In genomic region chr4:173317003-173317402, GRCh38 we compare ENCODE assay signal across 10 cellular contexts. TPM values are rescaled to one million over a fixed set of nuclear protein-coding genes. Genes with fewer than 3 reads are reported as not detected.
DNase-seq lines count a peak whose midpoint lies in the region; ATAC-seq and TF ChIP-seq lines count a peak whose summit lies in the region.
"Had no signal": no experiment of that assay in that cellular context is flagged by ENCODE, and none has a peak within 500 bp of the region (broad histone marks: within the 10 kb centered on the region; RNA-seq: fewer than 3 reads in every experiment).

No MANE protein-coding gene starts in this region.

- H3K4me3 ChIP-seq in naive thymus-derived CD4-positive, alpha-beta T cell (ENCODE audit: low read length), result no peak overlapping the region

- peaks cover 0 to 15% (median 7%) of the 10 kb centered on the region in 3 experiments for H3K36me3 ChIP-seq in naive thymus-derived CD4-positive, alpha-beta T cell (ENCODE audit: control insufficient read depth in 2 of 3, insufficient read depth in 3 of 3, low read length in 3 of 3)

- H3K27me3 ChIP-seq in naive thymus-derived CD4-positive, alpha-beta T cell (ENCODE audit: control insufficient read depth in 2 of 2, insufficient read depth in 2 of 2, low read length in 2 of 2), result no peaks in the 10 kb centered on the region

- no peak overlapping the region for H3K27ac Mint-ChIP-seq in activated naive CD8-positive, alpha-beta T cell treated with anti-CD3 and anti-CD28 coated beads, Interleukin-2, amount 50 U/mL, for 24 hours
- H3K27ac Mint-ChIP-seq in activated naive CD8-positive, alpha-beta T cell treated with anti-CD3 and anti-CD28 coated beads for 36 hours, result no peak overlapping the region
- H3K27ac Mint-ChIP-seq in activated CD8-positive, alpha-beta T cell treated with anti-CD3 and anti-CD28 coated beads for 36 hours, result no peak overlapping the region
- no peak overlapping the region for H3K27ac Mint-ChIP-seq in stimulated activated naive B cell treated with anti-CD40 and anti-IgM and Interleukin-4, amounts not matched to agents 10 μg/mL and 1 μg/mL and 100 μg/mL, for 72 hours
- no peak overlapping the region for H3K27ac Mint-ChIP-seq in naive thymus-derived CD4-positive, alpha-beta T cell
- H3K27ac Mint-ChIP-seq: CD4-positive, CD25-positive, alpha-beta regulatory T cell had no signal

- DNase-seq in activated naive CD8-positive, alpha-beta T cell treated with anti-CD3 and anti-CD28 coated beads, Interleukin-2, amount 50 U/mL, for 24 hours, result no peak
- DNase-seq in activated naive CD8-positive, alpha-beta T cell treated with anti-CD3 and anti-CD28 coated beads for 36 hours, result no peak
- peak; percentile 12 for DNase-seq in activated CD8-positive, alpha-beta T cell treated with anti-CD3 and anti-CD28 coated beads for 36 hours
- DNase-seq in stimulated activated naive B cell treated with anti-CD40 and anti-IgM and Interleukin-4, amounts not matched to agents 10 μg/mL and 1 μg/mL and 100 μg/mL, for 72 hours, result no peak
- no peak for DNase-seq in omental fat pad (ENCODE audit: low spot score)
- no peak for DNase-seq in middle frontal gyrus (ENCODE audit: extremely low spot score, low spot score)
- DNase-seq in naive thymus-derived CD4-positive, alpha-beta T cell, result no peak
- DNase-seq: CD4-positive, CD25-positive, alpha-beta regulatory T cell; NCI-H1105 had no signal

- TF ChIP-seq CTCF in activated CD8-positive, alpha-beta T cell treated with anti-CD3 and anti-CD28 coated beads for 36 hours (IDR thresholded peaks at IDR 0.05), result no peak
- TF ChIP-seq CTCF in omental fat pad (IDR thresholded peaks at IDR 0.05), result no peak

- POLR2A ChIA-PET in activated CD8-positive, alpha-beta T cell treated with anti-CD3 and anti-CD28 coated beads for 36 hours (lab: Charles Lee), result no interaction called here
- POLR2A ChIA-PET in naive thymus-derived CD4-positive, alpha-beta T cell (lab: Charles Lee), result no interaction called here

- peaks cover 8% of the 10 kb centered on the region for H3K4me1 Mint-ChIP-seq in activated naive CD8-positive, alpha-beta T cell treated with anti-CD3 and anti-CD28 coated beads, Interleukin-2, amount 50 U/mL, for 24 hours
- peaks cover 2% of the 10 kb centered on the region for H3K4me1 Mint-ChIP-seq in activated naive CD8-positive, alpha-beta T cell treated with anti-CD3 and anti-CD28 coated beads for 36 hours
- H3K4me1 Mint-ChIP-seq in activated CD8-positive, alpha-beta T cell treated with anti-CD3 and anti-CD28 coated beads for 36 hours (ENCODE audit: low read depth), result peaks cover 9% of the 10 kb centered on the region
- peaks cover 0 to 5% of the 10 kb centered on the region in 2 donors for H3K4me1 Mint-ChIP-seq in stimulated activated naive B cell treated with anti-CD40 and anti-IgM and Interleukin-4, amounts not matched to agents 10 μg/mL and 1 μg/mL and 100 μg/mL, for 72 hours
- H3K4me1 Mint-ChIP-seq in naive thymus-derived CD4-positive, alpha-beta T cell, result peaks cover 0 to 5% (median 0%) of the 10 kb centered on the region in 7 donors

- CTCF ChIA-PET in activated CD8-positive, alpha-beta T cell treated with anti-CD3 and anti-CD28 coated beads for 36 hours (lab: Charles Lee), result interaction anchor here (0.9 to 6.9 kb wide), 5 partner anchors 10 to 98 kb away, joined by 3 to 91 read pairs (median 5); no protein-coding TSS in a partner anchor
- CTCF ChIA-PET in naive thymus-derived CD4-positive, alpha-beta T cell (lab: Charles Lee), result interaction anchor here (0.7 to 5.8 kb wide), 3 partner anchors 25 to 100 kb away, joined by 3 to 48 read pairs (median 3); no protein-coding TSS in a partner anchor

- no peaks in the 10 kb centered on the region for H3K9me3 Mint-ChIP-seq in activated naive CD8-positive, alpha-beta T cell treated with anti-CD3 and anti-CD28 coated beads, Interleukin-2, amount 50 U/mL, for 24 hours
- H3K9me3 Mint-ChIP-seq in activated naive CD8-positive, alpha-beta T cell treated with anti-CD3 and anti-CD28 coated beads for 36 hours, result no peaks in the 10 kb centered on the region
- H3K9me3 Mint-ChIP-seq in activated CD8-positive, alpha-beta T cell treated with anti-CD3 and anti-CD28 coated beads for 36 hours, result no peaks in the 10 kb centered on the region
- H3K9me3 Mint-ChIP-seq in stimulated activated naive B cell treated with anti-CD40 and anti-IgM and Interleukin-4, amounts not matched to agents 10 μg/mL and 1 μg/mL and 100 μg/mL, for 72 hours, result no peaks in the 10 kb centered on the region
- no peaks in the 10 kb centered on the region for H3K9me3 Mint-ChIP-seq in naive thymus-derived CD4-positive, alpha-beta T cell
- H3K9me3 Mint-ChIP-seq: CD4-positive, CD25-positive, alpha-beta regulatory T cell had no signal

- no peaks in the 10 kb centered on the region for H3K4me1 ChIP-seq in naive thymus-derived CD4-positive, alpha-beta T cell (ENCODE audit: control insufficient read depth in 2 of 2, insufficient read depth in 2 of 2, low read length in 2 of 2)

- peaks cover 6% of the 10 kb centered on the region for H3K36me3 Mint-ChIP-seq in activated naive CD8-positive, alpha-beta T cell treated with anti-CD3 and anti-CD28 coated beads, Interleukin-2, amount 50 U/mL, for 24 hours (ENCODE audit: low read depth)
- H3K36me3 Mint-ChIP-seq in activated naive CD8-positive, alpha-beta T cell treated with anti-CD3 and anti-CD28 coated beads for 36 hours, result peaks cover 6% of the 10 kb centered on the region
- H3K36me3 Mint-ChIP-seq in activated CD8-positive, alpha-beta T cell treated with anti-CD3 and anti-CD28 coated beads for 36 hours (ENCODE audit: low read depth), result peaks cover 14% of the 10 kb centered on the region
- H3K36me3 Mint-ChIP-seq in stimulated activated naive B cell treated with anti-CD40 and anti-IgM and Interleukin-4, amounts not matched to agents 10 μg/mL and 1 μg/mL and 100 μg/mL, for 72 hours, result peaks cover 7 to 18% of the 10 kb centered on the region in 2 donors
- peaks cover 0 to 16% (median 5%) of the 10 kb centered on the region in 5 donors for H3K36me3 Mint-ChIP-seq in naive thymus-derived CD4-positive, alpha-beta T cell

- H3K27me3 Mint-ChIP-seq in activated naive CD8-positive, alpha-beta T cell treated with anti-CD3 and anti-CD28 coated beads, Interleukin-2, amount 50 U/mL, for 24 hours, result no peaks in the 10 kb centered on the region
- no peaks in the 10 kb centered on the region for H3K27me3 Mint-ChIP-seq in activated naive CD8-positive, alpha-beta T cell treated with anti-CD3 and anti-CD28 coated beads for 36 hours
- H3K27me3 Mint-ChIP-seq in activated CD8-positive, alpha-beta T cell treated with anti-CD3 and anti-CD28 coated beads for 36 hours, result no peaks in the 10 kb centered on the region
- H3K27me3 Mint-ChIP-seq in stimulated activated naive B cell treated with anti-CD40 and anti-IgM and Interleukin-4, amounts not matched to agents 10 μg/mL and 1 μg/mL and 100 μg/mL, for 72 hours, result no peaks in the 10 kb centered on the region
- H3K27me3 Mint-ChIP-seq in naive thymus-derived CD4-positive, alpha-beta T cell, result no peaks in the 10 kb centered on the region
- H3K27me3 Mint-ChIP-seq: CD4-positive, CD25-positive, alpha-beta regulatory T cell had no signal

- ATAC-seq in activated naive CD8-positive, alpha-beta T cell treated with anti-CD3 and anti-CD28 coated beads, Interleukin-2, amount 50 U/mL, for 24 hours, result peak; percentile 65
- ATAC-seq in HG03432 (IDR thresholded peaks at IDR 0.05; ENCODE audit: unreplicated experiment) (peak; percentile 45), omental fat pad (ENCODE audit: low FRiP score) (no peak)
- peak; percentile 68 for ATAC-seq in activated CD8-positive, alpha-beta T cell treated with anti-CD3 and anti-CD28 coated beads for 36 hours
- ATAC-seq in stimulated activated naive B cell treated with anti-CD40 and anti-IgM and Interleukin-4, amounts not matched to agents 10 μg/mL and 1 μg/mL and 100 μg/mL, for 72 hours (replicated peaks), result peak; percentile 65 to 68
- ATAC-seq in naive thymus-derived CD4-positive, alpha-beta T cell, result no peak

- no peaks in the 10 kb centered on the region for H3K9me3 ChIP-seq in naive thymus-derived CD4-positive, alpha-beta T cell (ENCODE audit: control insufficient read depth in 2 of 3, low read length in 3 of 3)

- no peak overlapping the region for H3K4me3 Mint-ChIP-seq in activated naive CD8-positive, alpha-beta T cell treated with anti-CD3 and anti-CD28 coated beads, Interleukin-2, amount 50 U/mL, for 24 hours
- H3K4me3 Mint-ChIP-seq in activated naive CD8-positive, alpha-beta T cell treated with anti-CD3 and anti-CD28 coated beads for 36 hours, result no peak overlapping the region
- no peak overlapping the region for H3K4me3 Mint-ChIP-seq in activated CD8-positive, alpha-beta T cell treated with anti-CD3 and anti-CD28 coated beads for 36 hours
- H3K4me3 Mint-ChIP-seq in stimulated activated naive B cell treated with anti-CD40 and anti-IgM and Interleukin-4, amounts not matched to agents 10 μg/mL and 1 μg/mL and 100 μg/mL, for 72 hours, result no peak overlapping the region
- H3K4me3 Mint-ChIP-seq in naive thymus-derived CD4-positive, alpha-beta T cell, result no peak overlapping the region
- H3K4me3 Mint-ChIP-seq: CD4-positive, CD25-positive, alpha-beta regulatory T cell had no signal

- no peak overlapping the region for H3K27ac ChIP-seq in naive thymus-derived CD4-positive, alpha-beta T cell (ENCODE audit: low read depth, low read length)

- intact Hi-C loops in activated CD8-positive, alpha-beta T cell treated with anti-CD3 and anti-CD28 coated beads for 36 hours (cut with micrococcal nuclease), result loop anchor here (10.0 kb wide), 1 partner anchor 178 kb away; no protein-coding TSS in a partner anchor
- intact Hi-C loops in naive thymus-derived CD4-positive, alpha-beta T cell (cut with micrococcal nuclease), result loop anchor here in 1 of 2 donors (5.0 kb wide), 1 partner anchor 805 kb away; no protein-coding TSS in a partner anchor

RNA-seq across cellular contexts. Expression of gene HMGB2, which starts 17.2 kb away (rescaled TPM):
- 100 to 1,000 TPM; 516 to 518 TPM for total RNA-seq in activated naive CD8-positive, alpha-beta T cell treated with anti-CD3 and anti-CD28 coated beads for 36 hours
- total RNA-seq in activated CD8-positive, alpha-beta T cell treated with anti-CD3 and anti-CD28 coated beads for 36 hours, result 100 to 1,000 TPM; 527 to 534 TPM
- total RNA-seq in omental fat pad, result 100 to 1,000 TPM in 1 of 4 donors, 10 to 100 TPM in 3; 32.5 to 109 (median 51.7) TPM
- total RNA-seq in naive thymus-derived CD4-positive, alpha-beta T cell, result 100 to 1,000 TPM in 3 of 5 experiments, 10 to 100 TPM in 2; 89.3 to 542 (median 106) TPM
- 100 to 1,000 TPM; 154 to 232 TPM for polyA plus RNA-seq in naive thymus-derived CD4-positive, alpha-beta T cell

RNA-seq across cellular contexts. Expression of gene SAP30, which starts 53.8 kb away (rescaled TPM):
- total RNA-seq in activated naive CD8-positive, alpha-beta T cell treated with anti-CD3 and anti-CD28 coated beads for 36 hours, result 10 to 100 TPM; 24.6 to 25.0 TPM
- total RNA-seq in activated CD8-positive, alpha-beta T cell treated with anti-CD3 and anti-CD28 coated beads for 36 hours, result 10 to 100 TPM; 40.7 to 41.1 TPM
- total RNA-seq in omental fat pad, result 10 to 100 TPM; 25.8 to 61.9 (median 32.7) TPM
- total RNA-seq in naive thymus-derived CD4-positive, alpha-beta T cell, result 10 to 100 TPM in 1 of 5 experiments, 1 to 10 TPM in 3, under 1 TPM in 1; 0.48 to 27.4 (median 1.1) TPM
- 1 to 10 TPM in 1 of 2 donors, under 1 TPM in 1; 0.89 to 2.6 TPM for polyA plus RNA-seq in naive thymus-derived CD4-positive, alpha-beta T cell

Comparison
In these comparisons a context has a peak if more than half of its experiments do, and no peak if none do; other contexts are left out.
1. ATAC-seq: peak in activated naive CD8-positive, alpha-beta T cell treated with anti-CD3 and anti-CD28 coated beads, Interleukin-2, amount 50 U/mL, for 24 hours (single experiment), HG03432 (single experiment), activated CD8-positive, alpha-beta T cell treated with anti-CD3 and anti-CD28 coated beads for 36 hours (single experiment) and stimulated activated naive B cell treated with anti-CD40 and anti-IgM and Interleukin-4, amounts not matched to agents 10 μg/mL and 1 μg/mL and 100 μg/mL, for 72 hours (2 of 2); none in omental fat pad (single experiment) and naive thymus-derived CD4-positive, alpha-beta T cell (single experiment).